In the genomic region with DNA sequence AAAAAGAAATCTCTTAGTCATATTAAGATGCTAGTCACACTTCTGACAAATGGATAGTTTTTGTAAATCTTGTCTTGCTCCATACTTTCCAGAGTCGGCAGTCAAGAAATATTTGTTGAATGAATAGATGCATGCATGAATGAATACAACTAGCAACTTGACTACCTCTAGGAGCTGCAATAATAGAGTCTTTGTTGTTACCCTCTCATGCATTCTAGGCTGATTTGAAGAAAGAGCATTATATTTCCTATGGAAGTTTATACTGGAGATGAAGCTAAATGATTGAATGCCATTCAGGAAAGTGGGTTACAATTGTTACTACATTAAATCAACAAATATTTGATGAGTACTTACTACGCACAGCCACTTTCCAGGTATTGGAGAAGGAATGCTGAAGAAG, we compare ENCODE assay signal across 1 cellular context.
TF ChIP-seq lines count a peak whose summit lies in the region.

No MANE protein-coding gene starts in this region.

TF ChIP-seq in HCT116, 20 proteins besides CTCF, POLR2A, EP300 and RAD21:
- TF ChIP-seq, protein P1, sequence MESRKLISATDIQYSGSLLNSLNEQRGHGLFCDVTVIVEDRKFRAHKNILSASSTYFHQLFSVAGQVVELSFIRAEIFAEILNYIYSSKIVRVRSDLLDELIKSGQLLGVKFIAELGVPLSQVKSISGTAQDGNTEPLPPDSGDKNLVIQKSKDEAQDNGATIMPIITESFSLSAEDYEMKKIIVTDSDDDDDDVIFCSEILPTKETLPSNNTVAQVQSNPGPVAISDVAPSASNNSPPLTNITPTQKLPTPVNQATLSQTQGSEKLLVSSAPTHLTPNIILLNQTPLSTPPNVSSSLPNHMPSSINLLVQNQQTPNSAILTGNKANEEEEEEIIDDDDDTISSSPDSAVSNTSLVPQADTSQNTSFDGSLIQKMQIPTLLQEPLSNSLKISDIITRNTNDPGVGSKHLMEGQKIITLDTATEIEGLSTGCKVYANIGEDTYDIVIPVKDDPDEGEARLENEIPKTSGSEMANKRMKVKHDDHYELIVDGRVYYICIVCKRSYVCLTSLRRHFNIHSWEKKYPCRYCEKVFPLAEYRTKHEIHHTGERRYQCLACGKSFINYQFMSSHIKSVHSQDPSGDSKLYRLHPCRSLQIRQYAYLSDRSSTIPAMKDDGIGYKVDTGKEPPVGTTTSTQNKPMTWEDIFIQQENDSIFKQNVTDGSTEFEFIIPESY (IDR thresholded peaks at IDR 0.05; ENCODE audit: extremely low read depth, insufficient replicate concordance, low read length) = no peak
- no peak for TF ChIP-seq POLR2AphosphoS5 (IDR thresholded peaks at IDR 0.05; ENCODE audit: low read depth, low read length)
- no peak for TF ChIP-seq CBX3 (IDR thresholded peaks at IDR 0.05; ENCODE audit: low read depth)
- TF ChIP-seq CEBPB (IDR thresholded peaks at IDR 0.05; ENCODE audit: low read depth) = no peak
- TF ChIP-seq ZNF274 (IDR thresholded peaks at IDR 0.05; ENCODE audit: low read depth, low read length) = no peak
- TF ChIP-seq, protein P2, sequence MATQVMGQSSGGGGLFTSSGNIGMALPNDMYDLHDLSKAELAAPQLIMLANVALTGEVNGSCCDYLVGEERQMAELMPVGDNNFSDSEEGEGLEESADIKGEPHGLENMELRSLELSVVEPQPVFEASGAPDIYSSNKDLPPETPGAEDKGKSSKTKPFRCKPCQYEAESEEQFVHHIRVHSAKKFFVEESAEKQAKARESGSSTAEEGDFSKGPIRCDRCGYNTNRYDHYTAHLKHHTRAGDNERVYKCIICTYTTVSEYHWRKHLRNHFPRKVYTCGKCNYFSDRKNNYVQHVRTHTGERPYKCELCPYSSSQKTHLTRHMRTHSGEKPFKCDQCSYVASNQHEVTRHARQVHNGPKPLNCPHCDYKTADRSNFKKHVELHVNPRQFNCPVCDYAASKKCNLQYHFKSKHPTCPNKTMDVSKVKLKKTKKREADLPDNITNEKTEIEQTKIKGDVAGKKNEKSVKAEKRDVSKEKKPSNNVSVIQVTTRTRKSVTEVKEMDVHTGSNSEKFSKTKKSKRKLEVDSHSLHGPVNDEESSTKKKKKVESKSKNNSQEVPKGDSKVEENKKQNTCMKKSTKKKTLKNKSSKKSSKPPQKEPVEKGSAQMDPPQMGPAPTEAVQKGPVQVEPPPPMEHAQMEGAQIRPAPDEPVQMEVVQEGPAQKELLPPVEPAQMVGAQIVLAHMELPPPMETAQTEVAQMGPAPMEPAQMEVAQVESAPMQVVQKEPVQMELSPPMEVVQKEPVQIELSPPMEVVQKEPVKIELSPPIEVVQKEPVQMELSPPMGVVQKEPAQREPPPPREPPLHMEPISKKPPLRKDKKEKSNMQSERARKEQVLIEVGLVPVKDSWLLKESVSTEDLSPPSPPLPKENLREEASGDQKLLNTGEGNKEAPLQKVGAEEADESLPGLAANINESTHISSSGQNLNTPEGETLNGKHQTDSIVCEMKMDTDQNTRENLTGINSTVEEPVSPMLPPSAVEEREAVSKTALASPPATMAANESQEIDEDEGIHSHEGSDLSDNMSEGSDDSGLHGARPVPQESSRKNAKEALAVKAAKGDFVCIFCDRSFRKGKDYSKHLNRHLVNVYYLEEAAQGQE (IDR thresholded peaks at IDR 0.05; ENCODE audit: low read depth) = no peak
- TF ChIP-seq FOSL1 (IDR thresholded peaks at IDR 0.05; ENCODE audit: low read depth) = no peak
- no peak for TF ChIP-seq TCF7L2 (IDR thresholded peaks at IDR 0.05; ENCODE audit: borderline replicate concordance, extremely low read depth, insufficient read depth, insufficient read length)
- TF ChIP-seq, protein P3, sequence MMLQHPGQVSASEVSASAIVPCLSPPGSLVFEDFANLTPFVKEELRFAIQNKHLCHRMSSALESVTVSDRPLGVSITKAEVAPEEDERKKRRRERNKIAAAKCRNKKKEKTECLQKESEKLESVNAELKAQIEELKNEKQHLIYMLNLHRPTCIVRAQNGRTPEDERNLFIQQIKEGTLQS (IDR thresholded peaks at IDR 0.05) = no peak
- TF ChIP-seq ZFX (IDR thresholded peaks at IDR 0.05) = no peak
- no peak for TF ChIP-seq EGR1 (IDR thresholded peaks at IDR 0.05; ENCODE audit: low read depth)
- TF ChIP-seq, protein P4, sequence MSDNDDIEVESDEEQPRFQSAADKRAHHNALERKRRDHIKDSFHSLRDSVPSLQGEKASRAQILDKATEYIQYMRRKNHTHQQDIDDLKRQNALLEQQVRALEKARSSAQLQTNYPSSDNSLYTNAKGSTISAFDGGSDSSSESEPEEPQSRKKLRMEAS (IDR thresholded peaks at IDR 0.05) = no peak
- no peak for TF ChIP-seq EZH2phosphoT487 (IDR thresholded peaks at IDR 0.05; ENCODE audit: borderline replicate concordance)
